In the genomic region with DNA sequence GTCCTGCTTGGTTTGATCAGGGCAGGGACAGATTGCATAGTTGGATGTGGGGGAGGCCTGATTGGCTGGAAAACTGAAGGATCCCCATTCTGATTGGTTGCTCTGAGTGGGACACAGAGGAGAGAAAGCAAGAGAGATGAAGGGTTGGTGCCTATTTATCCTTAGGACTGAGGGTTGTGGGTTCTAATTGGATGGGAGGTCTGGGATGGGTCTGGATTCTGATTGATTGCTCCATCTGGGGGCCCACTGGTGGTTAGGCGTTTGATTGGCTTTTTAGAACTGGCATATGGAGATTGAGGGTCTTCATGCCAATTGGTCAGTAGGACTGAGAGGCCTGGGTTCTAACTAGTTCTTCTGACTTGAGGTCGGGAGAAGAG, we compare ENCODE assay signal across 1 cellular context.
TF ChIP-seq lines count a peak whose summit lies in the region.

No MANE protein-coding gene starts in this region.

TF ChIP-seq in K562, 482 proteins besides CTCF, POLR2A, EP300 and RAD21:
- TF ChIP-seq, protein P1, sequence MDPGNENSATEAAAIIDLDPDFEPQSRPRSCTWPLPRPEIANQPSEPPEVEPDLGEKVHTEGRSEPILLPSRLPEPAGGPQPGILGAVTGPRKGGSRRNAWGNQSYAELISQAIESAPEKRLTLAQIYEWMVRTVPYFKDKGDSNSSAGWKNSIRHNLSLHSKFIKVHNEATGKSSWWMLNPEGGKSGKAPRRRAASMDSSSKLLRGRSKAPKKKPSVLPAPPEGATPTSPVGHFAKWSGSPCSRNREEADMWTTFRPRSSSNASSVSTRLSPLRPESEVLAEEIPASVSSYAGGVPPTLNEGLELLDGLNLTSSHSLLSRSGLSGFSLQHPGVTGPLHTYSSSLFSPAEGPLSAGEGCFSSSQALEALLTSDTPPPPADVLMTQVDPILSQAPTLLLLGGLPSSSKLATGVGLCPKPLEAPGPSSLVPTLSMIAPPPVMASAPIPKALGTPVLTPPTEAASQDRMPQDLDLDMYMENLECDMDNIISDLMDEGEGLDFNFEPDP (CRISPR knock-in tag; IDR thresholded peaks at IDR 0.05) = no peak
- TF ChIP-seq PTTG1 (tag; IDR thresholded peaks at IDR 0.05; ENCODE audit: low read depth) (0 out of 2 replicates have a peak, but pooled peaks have one; percentile 15), TSC22D4 (tag; IDR thresholded peaks at IDR 0.05) (no peak), NFYB (IDR thresholded peaks at IDR 0.05; ENCODE audit: extremely low read depth, insufficient read length) (peak; percentile 29), ZNF232 (CRISPR knock-in tag; IDR thresholded peaks at IDR 0.05) (no peak), POLR2B (IDR thresholded peaks at IDR 0.05; ENCODE audit: low read depth, partially characterized antibody) (peak; percentile 13), SNRNP70 (optimal IDR thresholded peaks at IDR 0.05; ENCODE audit: low read depth, low read length) (no peak), PHF20 (IDR thresholded peaks at IDR 0.05; ENCODE audit: partially characterized antibody) (peak; percentile 53)
